In genomic region chr3:177618873-177619771, GRCh38 we compare ENCODE assay signal across 9 cellular contexts.
DNase-seq lines count a peak whose midpoint lies in the region; ATAC-seq, FAIRE-seq and TF ChIP-seq lines count a peak whose summit lies in the region.
"Had no signal": no experiment of that assay in that cellular context is flagged by ENCODE, and none has a peak within 500 bp of the region (broad histone marks: within the 10 kb centered on the region; RNA-seq: fewer than 3 reads in every experiment).

No MANE protein-coding gene starts in this region.

- POLR2A ChIA-PET in HEK293 (lab: Yijun Ruan, JAX) (no interaction called here), K562 (lab: Yijun Ruan, JAX) (no interaction called here)

- FAIRE-seq in K562 (lab: Jason Lieb, UNC): no peak
- FAIRE-seq in keratinocyte (lab: Jason Lieb, UNC): peak; percentile 56

- dilution Hi-C loops in keratinocyte (cut with MboI; ENCODE audit: extremely low pct_ligation_motif_present, low sequenced_read_pairs): no loop called here

- H3K4me2 ChIP-seq in K562 (ENCODE audit: insufficient read depth, low read length) (no peak overlapping the region), keratinocyte (ENCODE audit: control insufficient read depth, extremely low read depth, insufficient read depth, low read depth, low read length) (peak overlapping the region; percentile 53)

- no peaks in the 10 kb centered on the region for H3K9me1 ChIP-seq in K562 (ENCODE audit: control insufficient read depth, insufficient read depth, low read length)
- no peaks in the 10 kb centered on the region for H3K9me1 ChIP-seq in keratinocyte (ENCODE audit: control insufficient read depth, extremely low read depth, insufficient read depth, low read length)

- H3K4me3 ChIP-seq in HEK293 (ENCODE audit: low read depth, low read length) (no peak overlapping the region), K562 (no peak overlapping the region), keratinocyte (ENCODE audit: control insufficient read depth in 2 of 3, extremely low read depth in 1 of 3, insufficient read depth in 2 of 3, low read depth in 1 of 3, low read length in 3 of 3) (no peak overlapping the region)

- H4K20me1 ChIP-seq in K562 (replicated peaks; ENCODE audit: control insufficient read depth, insufficient read depth, low read length) (no peaks in the 10 kb centered on the region), keratinocyte (ENCODE audit: control insufficient read depth, extremely low read depth, insufficient read depth, low read length) (no peaks in the 10 kb centered on the region)

- H3K9ac ChIP-seq in K562 (ENCODE audit: insufficient read depth in 1 of 2, low read depth in 2 of 2, low read length in 2 of 2) (no peak overlapping the region), keratinocyte (ENCODE audit: control insufficient read depth, extremely low read depth, insufficient read depth, low read length) (no peak overlapping the region)

- TF ChIP-seq RAD21 in K562 (CRISPR knock-in tag; conservative IDR thresholded peaks at IDR 0.05 in 1 of 2, IDR thresholded peaks at IDR 0.05 in 1 of 2): no peak

- intact Hi-C loops in K562 (cut with micrococcal nuclease): no loop called here
- intact Hi-C loops in posterior vena cava (cut with DNase I): loop anchor here (1.0 to 10.0 kb wide), 2 partner anchors 28 to 254 kb away; no protein-coding TSS in a partner anchor

- H3K4me1 ChIP-seq in HEK293 (ENCODE audit: control insufficient read depth, insufficient read depth, low read length): peaks cover 5% of the 10 kb centered on the region; the same call in 1 of the 2 replicates
- H3K4me1 ChIP-seq in K562 (replicated peaks in 1 of 2; ENCODE audit: control insufficient read depth in 2 of 2, insufficient read depth in 2 of 2, low read length in 2 of 2): peaks cover 3 to 18% of the 10 kb centered on the region in 2 experiments; a peak in 3 of 5 replicates
- H3K4me1 ChIP-seq in keratinocyte (ENCODE audit: control insufficient read depth, extremely low read depth, insufficient read depth, low read length): peaks cover 10% of the 10 kb centered on the region

- TF ChIP-seq EP300 in K562 (IDR thresholded peaks at IDR 0.05; ENCODE audit: low read length): no peak

- in situ Hi-C loops in K562 (cut with MboI): no loop called here

- CTCF ChIA-PET in HEK293 (lab: Yijun Ruan, JAX): interaction anchor here (1.1 kb wide), 1 partner anchor 23 kb away, joined by 3 read pairs; no protein-coding TSS in a partner anchor
- CTCF ChIA-PET in K562 (lab: Yijun Ruan, JAX; ENCODE audit: low intra/inter-chr PET ratio): no interaction called here

- H3K9me3 ChIP-seq in HEK293 (ENCODE audit: control insufficient read depth, insufficient read depth, low read depth, low read length) (no peaks in the 10 kb centered on the region), K562 (replicated peaks; ENCODE audit: control insufficient read depth, insufficient read depth, low read depth, low read length) (no peaks in the 10 kb centered on the region; the same call in 1 of the 2 replicates), keratinocyte (ENCODE audit: control insufficient read depth, low read depth, low read length) (no peaks in the 10 kb centered on the region)

- TF ChIP-seq POLR2A in K562 (conservative IDR thresholded peaks at IDR 0.05): no peak

- BruUV-seq in K562 (replicated peaks; lab: Mats Ljungman, UMichigan): no TSS peak

- H3K27ac ChIP-seq in HEK293 (ENCODE audit: extremely low read depth, low read depth, low read length) (no peak overlapping the region), K562 (ENCODE audit: extremely low read depth, low read depth, low read length) (no peak overlapping the region), keratinocyte (ENCODE audit: control insufficient read depth, insufficient read depth, low read length) (peak overlapping the region; percentile 17)

- H2AFZ ChIP-seq in K562 (ENCODE audit: low read depth, low read length) (peak overlapping the region; percentile 72), keratinocyte (ENCODE audit: control insufficient read depth, low read length) (peak overlapping the region; percentile 48)

- DNase-seq in K562 (ENCODE audit: extremely low read depth in 1 of 4, low spot score in 3 of 4): no peak
- DNase-seq in keratinocyte (ENCODE audit: low read depth, low spot score): no peak
- DNase-seq in stromal cell of bone marrow (ENCODE audit: low read depth): peak; percentile 64
- DNase-seq in posterior vena cava (ENCODE audit: low spot score): no peak

- TF ChIP-seq CTCF in HEK293 (tag by site-specific recombination; IDR thresholded peaks at IDR 0.05) (no peak), K562 (IDR thresholded peaks at IDR 0.05 in 2 of 3, conservative IDR thresholded peaks at IDR 0.05 in 1 of 3; ENCODE audit: insufficient read depth in 2 of 3, low read depth in 1 of 3, low read length in 3 of 3) (no peak), keratinocyte (optimal IDR thresholded peaks at IDR 0.05 in 1 of 3, IDR thresholded peaks at IDR 0.05 in 1 of 3, conservative IDR thresholded peaks at IDR 0.05 in 1 of 3; ENCODE audit: extremely low read depth in 1 of 3, insufficient read depth in 2 of 3, low read length in 3 of 3) (no peak)

- ATAC-seq in K562 (no peak), GM18511 (IDR thresholded peaks at IDR 0.05; ENCODE audit: unreplicated experiment) (no peak), GM18907 (IDR thresholded peaks at IDR 0.05; ENCODE audit: unreplicated experiment) (no peak), GM19035 (IDR thresholded peaks at IDR 0.05; ENCODE audit: unreplicated experiment) (no peak)
- ATAC-seq: activated T-helper 17 cell treated with anti-CD3 and anti-CD28 coated beads, Interleukin-2, amount 50 U/mL, for 72 hours had no signal

- H3K79me2 ChIP-seq in K562 (ENCODE audit: control insufficient read depth, insufficient read depth, low read length): no peaks in the 10 kb centered on the region
- H3K79me2 ChIP-seq in keratinocyte (ENCODE audit: control insufficient read depth, insufficient read depth, low read length): no peaks in the 10 kb centered on the region

- H3K36me3 ChIP-seq in HEK293 (ENCODE audit: control insufficient read depth in 2 of 2, insufficient read depth in 1 of 2, low read length in 2 of 2) (no peaks in the 10 kb centered on the region), K562 (ENCODE audit: control insufficient read depth, insufficient read depth, low read length) (no peaks in the 10 kb centered on the region), keratinocyte (ENCODE audit: control insufficient read depth in 2 of 2, extremely low read depth in 1 of 2, insufficient read depth in 2 of 2, low read length in 2 of 2) (no peaks in the 10 kb centered on the region)

- WGBS in K562 (ENCODE audit: insufficient coverage, low coverage, missing lambda C conversion rate): 40% methylated on average over 9 of the region's 9 CpGs

- H3K27me3 ChIP-seq in K562 (ENCODE audit: control insufficient read depth in 2 of 2, insufficient read depth in 2 of 2, low read length in 2 of 2) (no peaks in the 10 kb centered on the region), keratinocyte (ENCODE audit: control insufficient read depth, extremely low read depth, insufficient read depth, low read length) (no peaks in the 10 kb centered on the region)

TF ChIP-seq in HEK293, 187 proteins besides CTCF, POLR2A, EP300 and RAD21:
- peak; percentile 51; the same call in 1 of the 2 replicates for TF ChIP-seq PRDM6 (tag by site-specific recombination; IDR thresholded peaks at IDR 0.05)
- TF ChIP-seq PRDM1 (tag by site-specific recombination; IDR thresholded peaks at IDR 0.05): no peak

TF ChIP-seq in K562, 482 proteins besides CTCF, POLR2A, EP300 and RAD21:
- TF ChIP-seq SPI1 (IDR thresholded peaks at IDR 0.05; ENCODE audit: borderline replicate concordance, low read depth, low read length) (no peak), TEAD2 (tag; IDR thresholded peaks at IDR 0.05) (no peak), IRF9 (tag; IDR thresholded peaks at IDR 0.05) (no peak), ZBTB2 (IDR thresholded peaks at IDR 0.05) (no peak), TOE1 (IDR thresholded peaks at IDR 0.05; ENCODE audit: borderline replicate concordance) (no peak), TOE1 (CRISPR knock-in tag; IDR thresholded peaks at IDR 0.05; ENCODE audit: borderline replicate concordance, low read depth) (no peak), SAFB2 (IDR thresholded peaks at IDR 0.05; ENCODE audit: borderline replicate concordance, low read depth, low read length, severe bottlenecking) (no peak), FUS (optimal IDR thresholded peaks at IDR 0.05; ENCODE audit: low read depth, low read length) (no peak), KDM2B (CRISPR knock-in tag; IDR thresholded peaks at IDR 0.05) (no peak), NFE2L1 (tag; IDR thresholded peaks at IDR 0.05; ENCODE audit: borderline replicate concordance, low read depth) (no peak), L3MBTL2 (IDR thresholded peaks at IDR 0.05) (no peak), SUPT5H (IDR thresholded peaks at IDR 0.05) (no peak), SMC3 (conservative IDR thresholded peaks at IDR 0.05; ENCODE audit: insufficient read depth, low read depth, low read length) (no peak), CBFB (CRISPR knock-in tag; IDR thresholded peaks at IDR 0.05) (no peak), GABPB1 (CRISPR knock-in tag; IDR thresholded peaks at IDR 0.05) (no peak)
